7 cellular contexts compared by ENCODE assay signal in the genomic region with DNA sequence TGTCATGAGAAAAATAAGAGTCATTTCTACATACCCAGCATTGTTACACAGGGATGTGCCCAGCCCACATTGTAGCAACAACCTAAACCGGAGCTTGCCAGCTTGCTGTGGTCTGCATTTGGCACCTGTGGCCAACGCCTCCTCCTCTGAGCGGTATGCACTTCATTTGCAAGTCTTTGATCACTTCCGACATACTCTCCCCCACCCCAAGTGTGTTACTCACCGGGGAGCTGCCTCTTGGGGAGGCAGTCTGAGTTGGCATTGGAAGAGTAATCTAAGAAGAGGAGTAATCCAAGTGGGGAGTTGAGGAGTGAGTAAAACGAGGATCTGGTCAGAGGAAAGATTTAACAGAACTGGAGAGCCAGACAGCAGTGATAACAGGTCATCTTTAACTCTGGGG. TPM values are rescaled to one million over a fixed set of nuclear protein-coding genes. Genes with fewer than 3 reads are reported as not detected.
DNase-seq lines count a peak whose midpoint lies in the region; ATAC-seq and TF ChIP-seq lines count a peak whose summit lies in the region.

No MANE protein-coding gene starts in this region.

- peak; percentile 75 for DNase-seq in H4 (ENCODE audit: low spot score)
- peak; percentile 81 for DNase-seq in RPMI7951 (ENCODE audit: low read depth)
- peak; percentile 89 for DNase-seq in activated naive CD4-positive, alpha-beta T cell treated with anti-CD3 and anti-CD28 coated beads, Interleukin-2, amount 10 ng/mL, durations not matched to agents 7 days and 5 days
- DNase-seq in lower lobe of right lung = peak; percentile 80
- peak; percentile 85 to 89 for DNase-seq in stimulated activated CD8-positive, alpha-beta memory T cell treated with anti-CD3 and anti-CD28 coated beads, Interleukin-7, amount 100 ng/mL, for 4 hours (ENCODE audit: low read depth in 2 of 2)
- no peak for DNase-seq in progenitor cell of endocrine pancreas (ENCODE audit: low spot score, unreplicated experiment)

- WGBS in gastroesophageal sphincter (ENCODE audit: low coverage in 1 of 2), 2 donors = 38 to 50% methylated on average over 2 to 3 of the region's 6 CpGs

- H3K36me3 ChIP-seq in lower lobe of right lung (no peaks in the 10 kb centered on the region), gastroesophageal sphincter (no peaks in the 10 kb centered on the region)

- no peak overlapping the region for H3K4me3 ChIP-seq in lower lobe of right lung
- no peak overlapping the region for H3K4me3 ChIP-seq in gastroesophageal sphincter

- H3K4me1 ChIP-seq in lower lobe of right lung (peaks cover 38% of the 10 kb centered on the region), gastroesophageal sphincter (peaks cover 4 to 56% (median 5%) of the 10 kb centered on the region in 3 donors)

- peak overlapping the region; percentile 30 for H3K4me3 Mint-ChIP-seq in activated naive CD4-positive, alpha-beta T cell treated with anti-CD3 and anti-CD28 coated beads, Interleukin-2, amount 10 ng/mL, durations not matched to agents 7 days and 5 days
- H3K4me3 Mint-ChIP-seq in progenitor cell of endocrine pancreas (ENCODE audit: low read depth) = no peak overlapping the region

- intact Hi-C loops in lower lobe of right lung (cut with DNase I) = no loop called here

- peak overlapping the region; percentile 69 for H3K27ac Mint-ChIP-seq in activated naive CD4-positive, alpha-beta T cell treated with anti-CD3 and anti-CD28 coated beads, Interleukin-2, amount 10 ng/mL, durations not matched to agents 7 days and 5 days
- H3K27ac Mint-ChIP-seq in progenitor cell of endocrine pancreas = no peak overlapping the region

- ATAC-seq in lower lobe of right lung = peak; percentile 74 to 83
- ATAC-seq in gastroesophageal sphincter = no peak

- no peak for TF ChIP-seq EP300 in gastroesophageal sphincter (IDR thresholded peaks at IDR 0.05)

- H3K27ac ChIP-seq in lower lobe of right lung (peak overlapping the region; percentile 8), gastroesophageal sphincter (peak overlapping the region in 1 of 4 donors; percentile 91)

- H3K4me1 Mint-ChIP-seq in activated naive CD4-positive, alpha-beta T cell treated with anti-CD3 and anti-CD28 coated beads, Interleukin-2, amount 10 ng/mL, durations not matched to agents 7 days and 5 days = peaks cover 19% of the 10 kb centered on the region
- H3K4me1 Mint-ChIP-seq in progenitor cell of endocrine pancreas (ENCODE audit: low read depth) = peaks cover 32% of the 10 kb centered on the region

- H3K9me3 Mint-ChIP-seq in activated naive CD4-positive, alpha-beta T cell treated with anti-CD3 and anti-CD28 coated beads, Interleukin-2, amount 10 ng/mL, durations not matched to agents 7 days and 5 days = peaks cover 6% of the 10 kb centered on the region
- no peaks in the 10 kb centered on the region for H3K9me3 Mint-ChIP-seq in progenitor cell of endocrine pancreas (ENCODE audit: low read depth)

- no peak for TF ChIP-seq POLR2A in gastroesophageal sphincter (IDR thresholded peaks at IDR 0.05)

- H3K36me3 Mint-ChIP-seq in activated naive CD4-positive, alpha-beta T cell treated with anti-CD3 and anti-CD28 coated beads, Interleukin-2, amount 10 ng/mL, durations not matched to agents 7 days and 5 days = peaks cover 5% of the 10 kb centered on the region
- peaks cover 2% of the 10 kb centered on the region for H3K36me3 Mint-ChIP-seq in progenitor cell of endocrine pancreas (ENCODE audit: insufficient read depth)

- H3K9me3 ChIP-seq in lower lobe of right lung = no peaks in the 10 kb centered on the region
- H3K9me3 ChIP-seq in gastroesophageal sphincter = no peaks in the 10 kb centered on the region

- CTCF ChIA-PET in activated naive CD4-positive, alpha-beta T cell treated with anti-CD3 and anti-CD28 coated beads, Interleukin-2, amount 10 ng/mL, durations not matched to agents 7 days and 5 days (lab: Charles Lee) = interaction anchor here (1.0 kb wide), 1 partner anchor 82 kb away, joined by 3 read pairs; no protein-coding TSS in a partner anchor

- H3K27me3 Mint-ChIP-seq in activated naive CD4-positive, alpha-beta T cell treated with anti-CD3 and anti-CD28 coated beads, Interleukin-2, amount 10 ng/mL, durations not matched to agents 7 days and 5 days = peaks cover 4% of the 10 kb centered on the region
- no peaks in the 10 kb centered on the region for H3K27me3 Mint-ChIP-seq in progenitor cell of endocrine pancreas

- H3K27me3 ChIP-seq in lower lobe of right lung (ENCODE audit: low read depth) (no peaks in the 10 kb centered on the region), gastroesophageal sphincter (no peaks in the 10 kb centered on the region)

- TF ChIP-seq CTCF in lower lobe of right lung (IDR thresholded peaks at IDR 0.05) = no peak
- TF ChIP-seq CTCF in progenitor cell of endocrine pancreas (IDR thresholded peaks at IDR 0.05; ENCODE audit: unreplicated experiment) = no peak
- no peak for TF ChIP-seq CTCF in gastroesophageal sphincter (IDR thresholded peaks at IDR 0.05)

RNA-seq across cellular contexts. Expression of a gene that starts 3.8 kb away (rescaled TPM):
- total RNA-seq in H4 (2014; rRNA removed; shearing (Covaris generic)) = 9.0 and 12.5 TPM in 2 replicates
- total RNA-seq in RPMI7951 (2014; rRNA removed; shearing (Covaris generic)) = 4.8 and 9.8 TPM in 2 replicates
- 14.5 TPM for total RNA-seq in lower lobe of right lung
- total RNA-seq in progenitor cell of endocrine pancreas = 84.8 and 86.7 TPM in 2 replicates
- 10 to 100 TPM; 21.4 to 53.0 (median 30.5) TPM for total RNA-seq in gastroesophageal sphincter
